ENCODE assay signal across 1 cellular context in the genomic region with DNA sequence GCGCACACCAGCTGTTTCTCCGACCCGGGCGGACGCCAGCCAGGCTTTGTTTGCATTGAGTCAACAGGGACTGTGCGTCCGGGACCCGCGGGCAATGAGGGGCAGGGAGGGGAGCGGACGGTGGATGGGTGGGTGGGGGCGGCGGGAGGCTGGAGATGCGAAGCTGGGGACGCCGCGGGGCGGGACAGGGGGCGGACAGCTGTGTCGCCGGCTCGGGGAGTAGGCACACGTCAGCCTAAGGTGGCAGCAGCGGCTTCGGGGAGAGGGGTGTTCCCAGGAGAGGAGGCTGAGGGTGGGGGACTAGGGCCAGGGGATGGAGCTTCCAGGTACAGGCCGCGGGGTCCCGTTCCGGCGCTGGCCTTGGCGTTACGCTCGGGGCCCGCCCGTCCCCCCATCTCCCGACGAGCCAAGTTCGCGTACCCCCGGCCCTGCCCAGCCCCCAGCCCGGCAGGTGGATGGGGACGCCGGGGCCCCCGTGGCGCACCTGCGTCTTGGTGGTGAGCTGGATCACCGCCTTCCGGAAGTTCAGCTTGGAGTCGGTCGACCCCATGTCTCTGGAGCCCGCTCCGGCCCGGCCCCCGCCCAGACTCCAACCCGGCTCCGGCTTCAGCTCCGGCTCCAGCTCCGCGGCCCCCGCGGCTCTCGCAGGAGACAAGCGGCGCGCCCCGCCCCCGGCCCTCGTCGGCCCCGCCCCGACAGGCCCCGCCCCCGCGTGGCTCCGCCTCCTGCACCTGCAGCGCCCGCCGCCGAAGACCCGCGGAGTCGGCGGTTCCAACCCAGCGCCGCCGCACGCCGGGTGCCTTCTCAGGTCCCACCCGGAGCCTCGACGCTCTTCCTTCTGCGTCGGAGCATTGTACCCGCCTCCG.
TF ChIP-seq lines count a peak whose summit lies in the region.

A gene with protein sequence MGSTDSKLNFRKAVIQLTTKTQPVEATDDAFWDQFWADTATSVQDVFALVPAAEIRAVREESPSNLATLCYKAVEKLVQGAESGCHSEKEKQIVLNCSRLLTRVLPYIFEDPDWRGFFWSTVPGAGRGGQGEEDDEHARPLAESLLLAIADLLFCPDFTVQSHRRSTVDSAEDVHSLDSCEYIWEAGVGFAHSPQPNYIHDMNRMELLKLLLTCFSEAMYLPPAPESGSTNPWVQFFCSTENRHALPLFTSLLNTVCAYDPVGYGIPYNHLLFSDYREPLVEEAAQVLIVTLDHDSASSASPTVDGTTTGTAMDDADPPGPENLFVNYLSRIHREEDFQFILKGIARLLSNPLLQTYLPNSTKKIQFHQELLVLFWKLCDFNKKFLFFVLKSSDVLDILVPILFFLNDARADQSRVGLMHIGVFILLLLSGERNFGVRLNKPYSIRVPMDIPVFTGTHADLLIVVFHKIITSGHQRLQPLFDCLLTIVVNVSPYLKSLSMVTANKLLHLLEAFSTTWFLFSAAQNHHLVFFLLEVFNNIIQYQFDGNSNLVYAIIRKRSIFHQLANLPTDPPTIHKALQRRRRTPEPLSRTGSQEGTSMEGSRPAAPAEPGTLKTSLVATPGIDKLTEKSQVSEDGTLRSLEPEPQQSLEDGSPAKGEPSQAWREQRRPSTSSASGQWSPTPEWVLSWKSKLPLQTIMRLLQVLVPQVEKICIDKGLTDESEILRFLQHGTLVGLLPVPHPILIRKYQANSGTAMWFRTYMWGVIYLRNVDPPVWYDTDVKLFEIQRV (minus strand): TSS at position 653 of the 866 bp plus-strand sequence. CDS start 103 bp downstream, at position 550.

TF ChIP-seq in HepG2, 621 proteins besides CTCF, POLR2A, EP300 and RAD21 (continued from another document and continues in another):
- TF ChIP-seq PRDM10 (CRISPR knock-in tag; IDR thresholded peaks at IDR 0.05; ENCODE audit: low read depth) = no peak
- TF ChIP-seq ZBTB26 (CRISPR knock-in tag; IDR thresholded peaks at IDR 0.05; ENCODE audit: borderline replicate concordance) = no peak
- TF ChIP-seq RERE (CRISPR knock-in tag; IDR thresholded peaks at IDR 0.05; ENCODE audit: low read depth) = no peak
- TF ChIP-seq DR1 (CRISPR knock-in tag; IDR thresholded peaks at IDR 0.05) = no peak
- TF ChIP-seq ZNF451 (CRISPR knock-in tag; IDR thresholded peaks at IDR 0.05) = no peak
- TF ChIP-seq FOSL1 (CRISPR knock-in tag; IDR thresholded peaks at IDR 0.05; ENCODE audit: borderline replicate concordance) = no peak
- no peak for TF ChIP-seq ZNF260 (CRISPR knock-in tag; IDR thresholded peaks at IDR 0.05; ENCODE audit: borderline replicate concordance, low read depth)
- TF ChIP-seq, protein P1, sequence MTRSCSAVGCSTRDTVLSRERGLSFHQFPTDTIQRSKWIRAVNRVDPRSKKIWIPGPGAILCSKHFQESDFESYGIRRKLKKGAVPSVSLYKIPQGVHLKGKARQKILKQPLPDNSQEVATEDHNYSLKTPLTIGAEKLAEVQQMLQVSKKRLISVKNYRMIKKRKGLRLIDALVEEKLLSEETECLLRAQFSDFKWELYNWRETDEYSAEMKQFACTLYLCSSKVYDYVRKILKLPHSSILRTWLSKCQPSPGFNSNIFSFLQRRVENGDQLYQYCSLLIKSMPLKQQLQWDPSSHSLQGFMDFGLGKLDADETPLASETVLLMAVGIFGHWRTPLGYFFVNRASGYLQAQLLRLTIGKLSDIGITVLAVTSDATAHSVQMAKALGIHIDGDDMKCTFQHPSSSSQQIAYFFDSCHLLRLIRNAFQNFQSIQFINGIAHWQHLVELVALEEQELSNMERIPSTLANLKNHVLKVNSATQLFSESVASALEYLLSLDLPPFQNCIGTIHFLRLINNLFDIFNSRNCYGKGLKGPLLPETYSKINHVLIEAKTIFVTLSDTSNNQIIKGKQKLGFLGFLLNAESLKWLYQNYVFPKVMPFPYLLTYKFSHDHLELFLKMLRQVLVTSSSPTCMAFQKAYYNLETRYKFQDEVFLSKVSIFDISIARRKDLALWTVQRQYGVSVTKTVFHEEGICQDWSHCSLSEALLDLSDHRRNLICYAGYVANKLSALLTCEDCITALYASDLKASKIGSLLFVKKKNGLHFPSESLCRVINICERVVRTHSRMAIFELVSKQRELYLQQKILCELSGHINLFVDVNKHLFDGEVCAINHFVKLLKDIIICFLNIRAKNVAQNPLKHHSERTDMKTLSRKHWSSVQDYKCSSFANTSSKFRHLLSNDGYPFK (CRISPR knock-in tag; IDR thresholded peaks at IDR 0.05; ENCODE audit: borderline replicate concordance) = no peak
- TF ChIP-seq CCAR2 (optimal IDR thresholded peaks at IDR 0.05; ENCODE audit: low read depth, low read length) = no peak
- peak; percentile 46; the same call in 1 of the 2 replicates for TF ChIP-seq FOXA1 (IDR thresholded peaks at IDR 0.05)
- peak; percentile 98 for TF ChIP-seq FOXA1 (CRISPR knock-in tag; IDR thresholded peaks at IDR 0.05)
- no peak for TF ChIP-seq ZEB1 (IDR thresholded peaks at IDR 0.05; ENCODE audit: insufficient replicate concordance, low read depth)
- peak; percentile 79 for TF ChIP-seq ZBTB7B (CRISPR knock-in tag; IDR thresholded peaks at IDR 0.05)
- TF ChIP-seq, protein P2, sequence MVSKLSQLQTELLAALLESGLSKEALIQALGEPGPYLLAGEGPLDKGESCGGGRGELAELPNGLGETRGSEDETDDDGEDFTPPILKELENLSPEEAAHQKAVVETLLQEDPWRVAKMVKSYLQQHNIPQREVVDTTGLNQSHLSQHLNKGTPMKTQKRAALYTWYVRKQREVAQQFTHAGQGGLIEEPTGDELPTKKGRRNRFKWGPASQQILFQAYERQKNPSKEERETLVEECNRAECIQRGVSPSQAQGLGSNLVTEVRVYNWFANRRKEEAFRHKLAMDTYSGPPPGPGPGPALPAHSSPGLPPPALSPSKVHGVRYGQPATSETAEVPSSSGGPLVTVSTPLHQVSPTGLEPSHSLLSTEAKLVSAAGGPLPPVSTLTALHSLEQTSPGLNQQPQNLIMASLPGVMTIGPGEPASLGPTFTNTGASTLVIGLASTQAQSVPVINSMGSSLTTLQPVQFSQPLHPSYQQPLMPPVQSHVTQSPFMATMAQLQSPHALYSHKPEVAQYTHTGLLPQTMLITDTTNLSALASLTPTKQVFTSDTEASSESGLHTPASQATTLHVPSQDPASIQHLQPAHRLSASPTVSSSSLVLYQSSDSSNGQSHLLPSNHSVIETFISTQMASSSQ (IDR thresholded peaks at IDR 0.05; ENCODE audit: low read depth) = no peak
- TF ChIP-seq, protein P2 (CRISPR knock-in tag; IDR thresholded peaks at IDR 0.05; ENCODE audit: borderline replicate concordance) = no peak; the same call in 1 of the 2 replicates
- 0 out of 2 replicates have a peak, but pooled peaks have one; percentile 51 for TF ChIP-seq THRA (CRISPR knock-in tag; IDR thresholded peaks at IDR 0.05; ENCODE audit: borderline replicate concordance)
- TF ChIP-seq, protein P3, sequence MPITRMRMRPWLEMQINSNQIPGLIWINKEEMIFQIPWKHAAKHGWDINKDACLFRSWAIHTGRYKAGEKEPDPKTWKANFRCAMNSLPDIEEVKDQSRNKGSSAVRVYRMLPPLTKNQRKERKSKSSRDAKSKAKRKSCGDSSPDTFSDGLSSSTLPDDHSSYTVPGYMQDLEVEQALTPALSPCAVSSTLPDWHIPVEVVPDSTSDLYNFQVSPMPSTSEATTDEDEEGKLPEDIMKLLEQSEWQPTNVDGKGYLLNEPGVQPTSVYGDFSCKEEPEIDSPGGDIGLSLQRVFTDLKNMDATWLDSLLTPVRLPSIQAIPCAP (CRISPR knock-in tag; IDR thresholded peaks at IDR 0.05; ENCODE audit: low read depth) = no peak
- TF ChIP-seq ZNF841 (CRISPR knock-in tag; IDR thresholded peaks at IDR 0.05; ENCODE audit: borderline replicate concordance) = no peak
- 0 out of 2 replicates have a peak, but pooled peaks have one; percentile 20 for TF ChIP-seq ZFP90 (CRISPR knock-in tag; IDR thresholded peaks at IDR 0.05; ENCODE audit: borderline replicate concordance)
